In the genomic region with DNA sequence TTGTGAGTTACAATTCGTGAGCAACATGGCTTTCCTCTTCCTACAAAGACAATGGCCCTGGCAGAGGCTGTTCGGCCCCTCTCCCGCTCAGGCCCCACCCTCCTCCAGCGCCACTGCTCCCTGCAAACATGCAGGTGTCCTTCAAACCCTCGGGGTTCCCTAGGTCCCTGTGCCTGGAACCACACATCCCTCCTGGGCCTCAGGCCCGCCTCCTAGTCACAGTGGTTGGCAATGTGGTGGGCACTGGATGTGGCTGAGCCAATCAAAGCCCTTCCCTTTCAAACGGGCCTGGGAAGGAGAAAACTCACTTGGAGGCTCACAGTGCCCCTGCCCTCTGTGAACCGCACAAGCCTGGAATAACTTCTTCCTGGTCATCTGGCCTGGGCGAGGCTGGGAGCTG, we compare ENCODE assay signal across 15 cellular contexts.
DNase-seq lines count a peak whose midpoint lies in the region; ATAC-seq, FAIRE-seq and TF ChIP-seq lines count a peak whose summit lies in the region.
"Had no signal": no experiment of that assay in that cellular context is flagged by ENCODE, and none has a peak within 500 bp of the region (broad histone marks: within the 10 kb centered on the region; RNA-seq: fewer than 3 reads in every experiment).

No MANE protein-coding gene starts in this region.

- H3K27me3 ChIP-seq in H9 (ENCODE audit: insufficient read depth, low read length) (no peaks in the 10 kb centered on the region; the same call in 1 of the 2 replicates), H1 (replicated peaks in 1 of 4; ENCODE audit: control insufficient read depth in 3 of 4, extremely low read depth in 1 of 4, insufficient read depth in 3 of 4, low read length in 3 of 4) (no peaks in the 10 kb centered on the region), small intestine (ENCODE audit: control insufficient read depth in 2 of 2, insufficient read depth in 2 of 2, low read length in 2 of 2) (no peaks in the 10 kb centered on the region)

- H3K56ac ChIP-seq in H9 (ENCODE audit: insufficient read length, low read depth, low read length), result no peak overlapping the region
- no peak overlapping the region for H3K56ac ChIP-seq in H1 (replicated peaks; ENCODE audit: insufficient read length, low read depth, low read length)

- H3T11ph ChIP-seq in H9 (ENCODE audit: low read length), result no peak overlapping the region

- no peak overlapping the region for H2BK20ac ChIP-seq in H9 (ENCODE audit: low read depth, low read length, poor library complexity, severe bottlenecking)
- 0 out of 2 replicates have a peak overlapping the region, but pooled peaks have one; percentile 53 for H2BK20ac ChIP-seq in H1 (ENCODE audit: low read length)

- no peak for TF ChIP-seq RAD21 in H1 (IDR thresholded peaks at IDR 0.05 in 1 of 2, conservative IDR thresholded peaks at IDR 0.05 in 1 of 2; ENCODE audit: low read depth in 2 of 2, low read length in 2 of 2)

- no peak for ATAC-seq in GM19023 (IDR thresholded peaks at IDR 0.05; ENCODE audit: unreplicated experiment)
- ATAC-seq in HG03196 (IDR thresholded peaks at IDR 0.05; ENCODE audit: unreplicated experiment), result no peak
- ATAC-seq in HG03280 (IDR thresholded peaks at IDR 0.05; ENCODE audit: unreplicated experiment), result no peak

- H3K14ac ChIP-seq in H9 (ENCODE audit: insufficient read depth, low read length) (no peak overlapping the region), H1 (ENCODE audit: insufficient read length) (no peak overlapping the region)

- no peak overlapping the region for H3K4me3 Mint-ChIP-seq in H9
- H3K4me3 Mint-ChIP-seq: CD8-positive, alpha-beta memory T cell; HFFc6 had no signal

- H3K4me3 ChIP-seq in H1 (ENCODE audit: extremely low read depth in 1 of 4, insufficient read depth in 2 of 4, low read depth in 3 of 4, low read length in 4 of 4) (no peak overlapping the region), small intestine (ENCODE audit: low read depth in 1 of 2, low read length in 2 of 2) (no peak overlapping the region)
- H3K4me3 ChIP-seq: A549, HAP-1 had no signal

- H2BK120ac ChIP-seq in H9 (ENCODE audit: low read depth, low read length, poor library complexity, severe bottlenecking) (no peak overlapping the region), H1 (replicated peaks; ENCODE audit: low read depth, low read length) (no peak overlapping the region)

- H3K18ac ChIP-seq in H9 (ENCODE audit: insufficient read length, low read depth, low read length) (no peak overlapping the region), H1 (ENCODE audit: extremely low read depth, low read length) (no peak overlapping the region)

- H3K9me3 ChIP-seq in H9 (ENCODE audit: control insufficient read depth, low read depth, low read length) (no peaks in the 10 kb centered on the region), H1 (ENCODE audit: insufficient read depth in 2 of 2, low read depth in 1 of 2, low read length in 1 of 2) (no peaks in the 10 kb centered on the region), small intestine (ENCODE audit: control insufficient read depth, low read depth) (no peaks in the 10 kb centered on the region)
- H3K9me3 ChIP-seq: A549, Caco-2, HAP-1 had no signal

- H3K4ac ChIP-seq in H9 (ENCODE audit: low read depth, low read length) (no peak overlapping the region), H1 (replicated peaks; ENCODE audit: insufficient read length, low read depth, low read length) (no peak overlapping the region)

- H2AFZ ChIP-seq in H9 (ENCODE audit: low read length), result no peak overlapping the region
- no peak overlapping the region for H2AFZ ChIP-seq in H1 (ENCODE audit: low read length)

- POLR2A ChIA-PET in H1 (lab: Charles Lee; ENCODE audit: partially characterized antibody), result interaction anchor here (0.5 kb wide), 1 partner anchor 144 kb away, joined by 3 read pairs; no protein-coding TSS in a partner anchor

- no peak for TF ChIP-seq EP300 in H1 (IDR thresholded peaks at IDR 0.05; ENCODE audit: borderline replicate concordance in 1 of 2, low read depth in 2 of 2, low read length in 2 of 2)

- TF ChIP-seq CTCF in H9 (conservative IDR thresholded peaks at IDR 0.05) (no peak), H1 (IDR thresholded peaks at IDR 0.05; ENCODE audit: control extremely low read depth in 1 of 3, insufficient read depth in 1 of 3, low read depth in 1 of 3, low read length in 3 of 3) (no peak)

- H3K36me3 Mint-ChIP-seq in H9 (ENCODE audit: insufficient read depth in 1 of 3, low read depth in 3 of 3), result no peaks in the 10 kb centered on the region
- H3K36me3 Mint-ChIP-seq: CD8-positive, alpha-beta memory T cell had no signal

- no peaks in the 10 kb centered on the region for H3K79me2 ChIP-seq in H9 (ENCODE audit: insufficient read depth, low read length)
- H3K79me2 ChIP-seq in H1 (ENCODE audit: control insufficient read depth in 1 of 2, insufficient read depth in 2 of 2, low read length in 2 of 2), result no peaks in the 10 kb centered on the region

- H2AK5ac ChIP-seq in H9 (ENCODE audit: insufficient read length, low read length), result no peak overlapping the region
- H2AK5ac ChIP-seq in H1 (ENCODE audit: low read depth, low read length), result no peak overlapping the region

- H3K27ac Mint-ChIP-seq in H9, result no peak overlapping the region
- H3K27ac Mint-ChIP-seq: CD8-positive, alpha-beta memory T cell; HFFc6 had no signal

- peak; percentile 17 for DNase-seq in ELF-1 (ENCODE audit: low read depth, low spot score)
- peak; percentile 75 for DNase-seq in H9
- DNase-seq in H1 (ENCODE audit: low read depth in 1 of 2, low spot score in 2 of 2), result no peak
- DNase-seq in iPS-NIHi7 (ENCODE audit: extremely low spot score), result peak; percentile 31
- no peak for DNase-seq in small intestine
- DNase-seq: Caco-2; CD8-positive, alpha-beta memory T cell; HFFc6; IMR-90; KG1 had no signal

- no peak overlapping the region for H2BK5ac ChIP-seq in H9 (ENCODE audit: insufficient read length, low read length)
- H2BK5ac ChIP-seq in H1 (ENCODE audit: low read depth, low read length), result no peak overlapping the region

- no peak overlapping the region for H4K5ac ChIP-seq in H9 (ENCODE audit: insufficient read length, low read depth, low read length)
- no peak overlapping the region for H4K5ac ChIP-seq in H1 (ENCODE audit: insufficient read length, low read depth, low read length)

- H3K4me2 ChIP-seq in H9 (ENCODE audit: insufficient read depth, insufficient read length, low read length) (no peak overlapping the region), H1 (ENCODE audit: insufficient read depth in 1 of 2, low read depth in 2 of 2, low read length in 2 of 2) (no peak overlapping the region)
- H3K4me2 ChIP-seq: A549 had no signal

- H3K36me3 ChIP-seq in H1 (ENCODE audit: control insufficient read depth in 2 of 4, insufficient read depth in 4 of 4, low read length in 3 of 4) (no peaks in the 10 kb centered on the region), small intestine (ENCODE audit: control insufficient read depth in 2 of 2, insufficient read depth in 2 of 2, low read length in 2 of 2) (no peaks in the 10 kb centered on the region)
- H3K36me3 ChIP-seq: HAP-1 had no signal

- peaks cover 4% of the 10 kb centered on the region for H3K27me3 Mint-ChIP-seq in H9 (ENCODE audit: low read depth)

- H4K91ac ChIP-seq in H9 (ENCODE audit: insufficient read length, low read depth, low read length), result no peak overlapping the region
- no peak overlapping the region for H4K91ac ChIP-seq in H1 (replicated peaks; ENCODE audit: insufficient read length, low read length)

- H3K4me1 Mint-ChIP-seq in H9, result peaks cover 39 to 44% of the 10 kb centered on the region in 2 experiments
- H3K4me1 Mint-ChIP-seq: CD8-positive, alpha-beta memory T cell had no signal

- H3K23ac ChIP-seq in H9 (ENCODE audit: insufficient read length, low read depth, low read length), result no peak overlapping the region
- no peak overlapping the region for H3K23ac ChIP-seq in H1 (ENCODE audit: insufficient read length)

- H2BK12ac ChIP-seq in H9 (ENCODE audit: insufficient read length, low read depth, low read length) (no peak overlapping the region), H1 (ENCODE audit: low read depth, low read length) (no peak overlapping the region)

- CTCF ChIA-PET in H1 (lab: Charles Lee; ENCODE audit: partially characterized antibody), result no interaction called here

- FAIRE-seq in H1 (lab: Jason Lieb, UNC) (no peak), small intestine (lab: Jason Lieb, UNC) (no peak)
- FAIRE-seq: A549 had no signal

- H3K79me1 ChIP-seq in H9 (ENCODE audit: insufficient read depth, low read depth, low read length, poor library complexity, severe bottlenecking), result no peaks in the 10 kb centered on the region
- no peaks in the 10 kb centered on the region for H3K79me1 ChIP-seq in H1 (ENCODE audit: low read depth, low read length)

- H4K8ac ChIP-seq in H9 (replicated peaks; ENCODE audit: insufficient read length, low read depth, low read length) (no peak overlapping the region), H1 (ENCODE audit: extremely low read depth, insufficient read depth, low read length) (no peak overlapping the region)

- H3K4me1 ChIP-seq in H9 (ENCODE audit: insufficient read depth, low read length) (no peaks in the 10 kb centered on the region; the same call in 1 of the 2 replicates), H1 (replicated peaks in 1 of 4; ENCODE audit: control insufficient read depth in 3 of 4, insufficient read depth in 4 of 4, low read length in 3 of 4) (peaks cover 0 to 11% (median 0%) of the 10 kb centered on the region in 4 experiments; a peak in 4 of 7 replicates), small intestine (ENCODE audit: control insufficient read depth in 2 of 2, insufficient read depth in 1 of 2, low read depth in 1 of 2, low read length in 1 of 2) (no peaks in the 10 kb centered on the region)
- H3K4me1 ChIP-seq: Caco-2, HAP-1 had no signal

- no peaks in the 10 kb centered on the region for H3K9me3 Mint-ChIP-seq in H9
- H3K9me3 Mint-ChIP-seq: CD8-positive, alpha-beta memory T cell; HFFc6 had no signal

- H3K27ac ChIP-seq in H9 (ENCODE audit: insufficient read length, low read depth, low read length) (no peak overlapping the region), H1 (ENCODE audit: low read depth, low read length) (no peak overlapping the region), small intestine (ENCODE audit: low read depth in 1 of 2, low read length in 1 of 2) (no peak overlapping the region)

- H3K23me2 ChIP-seq in H9 (ENCODE audit: insufficient read length, low read depth, low read length, poor library complexity, severe bottlenecking) (no peaks in the 10 kb centered on the region), H1 (ENCODE audit: low read depth, low read length) (no peaks in the 10 kb centered on the region)

- H2BK15ac ChIP-seq in H9 (ENCODE audit: low read depth, low read length), result no peak overlapping the region
- H2BK15ac ChIP-seq in H1 (ENCODE audit: low read length), result 0 out of 2 replicates have a peak overlapping the region, but pooled peaks have one; percentile 50

- H3K9ac ChIP-seq in H9 (ENCODE audit: extremely low read depth, insufficient read length, low read length) (no peak overlapping the region), H1 (replicated peaks in 1 of 4; ENCODE audit: extremely low read depth in 1 of 4, low read depth in 3 of 4, low read length in 3 of 4) (no peak overlapping the region)

- no CpG with 5 or more reads among the region's 9 CpGs for WGBS in H9 (ENCODE audit: extremely low coverage, insufficient read length, low lambda C conversion rate)
- WGBS in H1 (ENCODE audit: extremely low coverage in 1 of 2, insufficient coverage in 1 of 2, insufficient read length in 1 of 2, insufficient replicate concordance in 2 of 2, low coverage in 1 of 2, low lambda C conversion rate in 2 of 2, missing lambda C conversion rate in 1 of 2), 2 experiments, result 74% methylated on average over 9 of the region's 9 CpGs; no CpG with 5 or more reads in 1 of the 2 experiments
- WGBS in small intestine, 3 donors, result 50 to 63% (median 53%) methylated on average over 9 of the region's 9 CpGs

- H4K20me1 ChIP-seq in H9 (ENCODE audit: control insufficient read depth, insufficient read depth, insufficient read length) (no peaks in the 10 kb centered on the region), H1 (replicated peaks in 1 of 2; ENCODE audit: control insufficient read depth in 1 of 2, insufficient read depth in 2 of 2, low read length in 2 of 2) (no peaks in the 10 kb centered on the region)

- no peak for TF ChIP-seq POLR2A in H1 (IDR thresholded peaks at IDR 0.05; ENCODE audit: control extremely low read depth in 1 of 2, low read depth in 2 of 2, low read length in 2 of 2)

Comparison
In these comparisons a context has a peak if more than half of its experiments do, and no peak if none do; other contexts are left out.
1. DNase-seq: peak in ELF-1 (single experiment), H9 (single experiment) and iPS-NIHi7 (single experiment); none in H1 (0 of 2) and small intestine (single experiment).